In the genomic region with DNA sequence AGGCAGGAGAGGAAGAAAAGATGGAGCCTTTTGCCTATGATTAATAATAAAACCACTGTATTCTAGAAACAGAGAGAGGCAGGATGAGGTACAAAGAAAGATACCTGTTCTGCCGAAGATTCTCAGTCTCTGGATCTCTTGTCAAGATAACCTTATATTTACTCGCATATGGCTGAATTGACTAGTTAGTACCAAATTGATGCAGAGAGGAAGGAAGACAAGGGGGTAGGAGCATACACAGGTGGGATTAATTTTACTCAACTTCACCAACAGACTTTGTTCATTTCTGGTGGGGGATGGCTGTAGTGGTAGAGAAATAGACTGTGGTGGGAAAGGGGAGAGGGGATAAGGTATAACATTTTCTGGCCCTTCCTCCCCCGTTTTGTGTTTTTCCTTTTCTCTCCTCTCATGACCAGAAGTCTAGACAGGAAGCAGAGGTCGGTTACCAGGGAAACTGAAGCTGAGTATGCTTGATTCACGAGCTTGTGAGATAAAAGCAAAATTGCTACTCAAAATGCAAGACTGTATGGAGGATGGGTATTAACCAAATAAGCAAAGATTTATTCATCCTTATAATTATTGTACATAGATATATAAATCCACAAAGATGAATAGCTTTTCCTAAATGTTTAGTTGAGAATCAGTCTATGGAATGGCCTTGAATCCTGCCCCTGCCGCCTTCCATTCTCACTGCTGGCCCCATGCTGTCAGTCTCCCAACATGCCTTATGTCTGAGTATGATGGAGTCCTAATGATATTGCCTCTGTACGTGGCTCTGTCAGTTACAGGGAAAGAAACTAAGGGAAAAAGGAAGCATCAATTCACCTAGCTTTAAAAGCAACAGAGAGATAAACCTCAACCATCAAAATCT, we compare ENCODE assay signal across 2 cellular contexts.
TF ChIP-seq lines count a peak whose summit lies in the region.

No MANE protein-coding gene starts in this region.

TF ChIP-seq in IMR-90, 13 proteins besides CTCF, POLR2A, EP300 and RAD21:
- no peak for TF ChIP-seq BHLHE40 (IDR thresholded peaks at IDR 0.05; ENCODE audit: low read depth, low read length)
- TF ChIP-seq, protein P1, sequence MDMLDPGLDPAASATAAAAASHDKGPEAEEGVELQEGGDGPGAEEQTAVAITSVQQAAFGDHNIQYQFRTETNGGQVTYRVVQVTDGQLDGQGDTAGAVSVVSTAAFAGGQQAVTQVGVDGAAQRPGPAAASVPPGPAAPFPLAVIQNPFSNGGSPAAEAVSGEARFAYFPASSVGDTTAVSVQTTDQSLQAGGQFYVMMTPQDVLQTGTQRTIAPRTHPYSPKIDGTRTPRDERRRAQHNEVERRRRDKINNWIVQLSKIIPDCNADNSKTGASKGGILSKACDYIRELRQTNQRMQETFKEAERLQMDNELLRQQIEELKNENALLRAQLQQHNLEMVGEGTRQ (IDR thresholded peaks at IDR 0.05; ENCODE audit: low read depth, low read length) = no peak

TF ChIP-seq in HepG2, 621 proteins besides CTCF, POLR2A, EP300 and RAD21:
- TF ChIP-seq HDAC2 (CRISPR knock-in tag; IDR thresholded peaks at IDR 0.05) (no peak), ZMAT3 (CRISPR knock-in tag; conservative IDR thresholded peaks at IDR 0.05) (no peak), KAT7 (CRISPR knock-in tag; IDR thresholded peaks at IDR 0.05; ENCODE audit: borderline replicate concordance) (no peak), ZFYVE20 (CRISPR knock-in tag; IDR thresholded peaks at IDR 0.05; ENCODE audit: borderline replicate concordance, low read depth) (no peak), TAF1 (CRISPR knock-in tag; IDR thresholded peaks at IDR 0.05) (no peak), ZNF331 (CRISPR knock-in tag; IDR thresholded peaks at IDR 0.05) (no peak), ZC3H13 (CRISPR knock-in tag; IDR thresholded peaks at IDR 0.05) (no peak), PHF5A (CRISPR knock-in tag; IDR thresholded peaks at IDR 0.05; ENCODE audit: low read depth, unreplicated experiment) (no peak), ZFP36L1 (CRISPR knock-in tag; IDR thresholded peaks at IDR 0.05) (no peak), MAFF (IDR thresholded peaks at IDR 0.05; ENCODE audit: low read depth, low read length) (no peak), FLYWCH1 (CRISPR knock-in tag; IDR thresholded peaks at IDR 0.05) (no peak), IRF2 (CRISPR knock-in tag; IDR thresholded peaks at IDR 0.05) (no peak), HDAC1 (CRISPR knock-in tag; IDR thresholded peaks at IDR 0.05) (no peak), RAD51 (IDR thresholded peaks at IDR 0.05; ENCODE audit: borderline replicate concordance) (no peak), SALL2 (CRISPR knock-in tag; IDR thresholded peaks at IDR 0.05) (no peak), ZNF883 (CRISPR knock-in tag; IDR thresholded peaks at IDR 0.05; ENCODE audit: not compliant biosample characterization) (no peak), CCAR2 (optimal IDR thresholded peaks at IDR 0.05; ENCODE audit: low read depth, low read length) (no peak)
- TF ChIP-seq, protein P2, sequence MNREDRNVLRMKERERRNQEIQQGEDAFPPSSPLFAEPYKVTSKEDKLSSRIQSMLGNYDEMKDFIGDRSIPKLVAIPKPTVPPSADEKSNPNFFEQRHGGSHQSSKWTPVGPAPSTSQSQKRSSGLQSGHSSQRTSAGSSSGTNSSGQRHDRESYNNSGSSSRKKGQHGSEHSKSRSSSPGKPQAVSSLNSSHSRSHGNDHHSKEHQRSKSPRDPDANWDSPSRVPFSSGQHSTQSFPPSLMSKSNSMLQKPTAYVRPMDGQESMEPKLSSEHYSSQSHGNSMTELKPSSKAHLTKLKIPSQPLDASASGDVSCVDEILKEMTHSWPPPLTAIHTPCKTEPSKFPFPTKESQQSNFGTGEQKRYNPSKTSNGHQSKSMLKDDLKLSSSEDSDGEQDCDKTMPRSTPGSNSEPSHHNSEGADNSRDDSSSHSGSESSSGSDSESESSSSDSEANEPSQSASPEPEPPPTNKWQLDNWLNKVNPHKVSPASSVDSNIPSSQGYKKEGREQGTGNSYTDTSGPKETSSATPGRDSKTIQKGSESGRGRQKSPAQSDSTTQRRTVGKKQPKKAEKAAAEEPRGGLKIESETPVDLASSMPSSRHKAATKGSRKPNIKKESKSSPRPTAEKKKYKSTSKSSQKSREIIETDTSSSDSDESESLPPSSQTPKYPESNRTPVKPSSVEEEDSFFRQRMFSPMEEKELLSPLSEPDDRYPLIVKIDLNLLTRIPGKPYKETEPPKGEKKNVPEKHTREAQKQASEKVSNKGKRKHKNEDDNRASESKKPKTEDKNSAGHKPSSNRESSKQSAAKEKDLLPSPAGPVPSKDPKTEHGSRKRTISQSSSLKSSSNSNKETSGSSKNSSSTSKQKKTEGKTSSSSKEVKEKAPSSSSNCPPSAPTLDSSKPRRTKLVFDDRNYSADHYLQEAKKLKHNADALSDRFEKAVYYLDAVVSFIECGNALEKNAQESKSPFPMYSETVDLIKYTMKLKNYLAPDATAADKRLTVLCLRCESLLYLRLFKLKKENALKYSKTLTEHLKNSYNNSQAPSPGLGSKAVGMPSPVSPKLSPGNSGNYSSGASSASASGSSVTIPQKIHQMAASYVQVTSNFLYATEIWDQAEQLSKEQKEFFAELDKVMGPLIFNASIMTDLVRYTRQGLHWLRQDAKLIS (CRISPR knock-in tag; IDR thresholded peaks at IDR 0.05) = no peak
- TF ChIP-seq, protein P3, sequence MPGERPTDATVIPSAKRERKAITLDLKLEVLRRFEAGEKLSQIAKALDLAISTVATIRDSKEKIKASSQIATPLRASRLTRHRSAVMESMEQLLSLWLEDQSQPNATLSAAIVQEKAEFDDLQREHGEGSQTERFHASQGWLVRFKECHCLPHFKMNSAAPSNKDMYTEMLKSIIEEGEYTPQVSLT (CRISPR knock-in tag; IDR thresholded peaks at IDR 0.05; ENCODE audit: borderline replicate concordance, low read depth) = no peak
- TF ChIP-seq, protein P4, sequence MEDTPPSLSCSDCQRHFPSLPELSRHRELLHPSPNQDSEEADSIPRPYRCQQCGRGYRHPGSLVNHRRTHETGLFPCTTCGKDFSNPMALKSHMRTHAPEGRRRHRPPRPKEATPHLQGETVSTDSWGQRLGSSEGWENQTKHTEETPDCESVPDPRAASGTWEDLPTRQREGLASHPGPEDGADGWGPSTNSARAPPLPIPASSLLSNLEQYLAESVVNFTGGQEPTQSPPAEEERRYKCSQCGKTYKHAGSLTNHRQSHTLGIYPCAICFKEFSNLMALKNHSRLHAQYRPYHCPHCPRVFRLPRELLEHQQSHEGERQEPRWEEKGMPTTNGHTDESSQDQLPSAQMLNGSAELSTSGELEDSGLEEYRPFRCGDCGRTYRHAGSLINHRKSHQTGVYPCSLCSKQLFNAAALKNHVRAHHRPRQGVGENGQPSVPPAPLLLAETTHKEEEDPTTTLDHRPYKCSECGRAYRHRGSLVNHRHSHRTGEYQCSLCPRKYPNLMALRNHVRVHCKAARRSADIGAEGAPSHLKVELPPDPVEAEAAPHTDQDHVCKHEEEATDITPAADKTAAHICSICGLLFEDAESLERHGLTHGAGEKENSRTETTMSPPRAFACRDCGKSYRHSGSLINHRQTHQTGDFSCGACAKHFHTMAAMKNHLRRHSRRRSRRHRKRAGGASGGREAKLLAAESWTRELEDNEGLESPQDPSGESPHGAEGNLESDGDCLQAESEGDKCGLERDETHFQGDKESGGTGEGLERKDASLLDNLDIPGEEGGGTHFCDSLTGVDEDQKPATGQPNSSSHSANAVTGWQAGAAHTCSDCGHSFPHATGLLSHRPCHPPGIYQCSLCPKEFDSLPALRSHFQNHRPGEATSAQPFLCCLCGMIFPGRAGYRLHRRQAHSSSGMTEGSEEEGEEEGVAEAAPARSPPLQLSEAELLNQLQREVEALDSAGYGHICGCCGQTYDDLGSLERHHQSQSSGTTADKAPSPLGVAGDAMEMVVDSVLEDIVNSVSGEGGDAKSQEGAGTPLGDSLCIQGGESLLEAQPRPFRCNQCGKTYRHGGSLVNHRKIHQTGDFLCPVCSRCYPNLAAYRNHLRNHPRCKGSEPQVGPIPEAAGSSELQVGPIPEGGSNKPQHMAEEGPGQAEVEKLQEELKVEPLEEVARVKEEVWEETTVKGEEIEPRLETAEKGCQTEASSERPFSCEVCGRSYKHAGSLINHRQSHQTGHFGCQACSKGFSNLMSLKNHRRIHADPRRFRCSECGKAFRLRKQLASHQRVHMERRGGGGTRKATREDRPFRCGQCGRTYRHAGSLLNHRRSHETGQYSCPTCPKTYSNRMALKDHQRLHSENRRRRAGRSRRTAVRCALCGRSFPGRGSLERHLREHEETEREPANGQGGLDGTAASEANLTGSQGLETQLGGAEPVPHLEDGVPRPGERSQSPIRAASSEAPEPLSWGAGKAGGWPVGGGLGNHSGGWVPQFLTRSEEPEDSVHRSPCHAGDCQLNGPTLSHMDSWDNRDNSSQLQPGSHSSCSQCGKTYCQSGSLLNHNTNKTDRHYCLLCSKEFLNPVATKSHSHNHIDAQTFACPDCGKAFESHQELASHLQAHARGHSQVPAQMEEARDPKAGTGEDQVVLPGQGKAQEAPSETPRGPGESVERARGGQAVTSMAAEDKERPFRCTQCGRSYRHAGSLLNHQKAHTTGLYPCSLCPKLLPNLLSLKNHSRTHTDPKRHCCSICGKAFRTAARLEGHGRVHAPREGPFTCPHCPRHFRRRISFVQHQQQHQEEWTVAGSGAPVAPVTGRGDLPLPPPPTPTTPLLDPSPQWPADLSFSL (CRISPR knock-in tag; IDR thresholded peaks at IDR 0.05) = no peak
